In the genomic region with DNA sequence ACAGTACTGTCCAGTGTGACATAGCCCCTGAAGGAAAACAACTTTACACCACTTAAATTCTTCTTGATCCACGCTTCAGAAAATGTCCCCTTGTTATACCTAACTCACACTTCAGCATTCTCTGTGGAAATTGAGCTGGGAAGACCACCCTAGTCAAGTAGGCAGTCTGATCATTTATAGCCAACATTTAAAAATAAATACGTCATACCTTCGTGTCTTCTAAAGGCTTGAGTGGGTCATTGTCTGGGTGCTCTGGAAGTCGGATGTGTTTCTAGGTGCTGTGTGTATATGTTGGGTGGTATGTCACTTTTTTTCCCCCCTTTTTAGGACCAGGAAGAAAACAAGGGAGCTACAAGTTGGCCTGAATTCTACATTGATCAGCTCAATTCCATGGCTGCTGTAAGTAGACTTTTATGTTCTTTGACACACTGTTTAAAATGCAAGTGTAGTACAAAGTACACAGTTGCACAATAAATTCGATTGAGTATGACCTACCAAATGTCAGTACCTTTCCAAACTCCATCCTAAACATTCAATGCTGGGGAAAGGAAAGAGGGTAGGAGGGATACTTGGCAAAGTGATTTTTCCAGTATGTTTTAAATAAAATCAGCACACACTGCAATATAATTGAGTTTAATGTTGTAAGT, we compare ENCODE assay signal across 1 cellular context.
TF ChIP-seq lines count a peak whose summit lies in the region.

No MANE protein-coding gene starts in this region.

TF ChIP-seq in HepG2, 621 proteins besides CTCF, POLR2A, EP300 and RAD21 (continued from another document and continues in another):
- TF ChIP-seq, protein P1, sequence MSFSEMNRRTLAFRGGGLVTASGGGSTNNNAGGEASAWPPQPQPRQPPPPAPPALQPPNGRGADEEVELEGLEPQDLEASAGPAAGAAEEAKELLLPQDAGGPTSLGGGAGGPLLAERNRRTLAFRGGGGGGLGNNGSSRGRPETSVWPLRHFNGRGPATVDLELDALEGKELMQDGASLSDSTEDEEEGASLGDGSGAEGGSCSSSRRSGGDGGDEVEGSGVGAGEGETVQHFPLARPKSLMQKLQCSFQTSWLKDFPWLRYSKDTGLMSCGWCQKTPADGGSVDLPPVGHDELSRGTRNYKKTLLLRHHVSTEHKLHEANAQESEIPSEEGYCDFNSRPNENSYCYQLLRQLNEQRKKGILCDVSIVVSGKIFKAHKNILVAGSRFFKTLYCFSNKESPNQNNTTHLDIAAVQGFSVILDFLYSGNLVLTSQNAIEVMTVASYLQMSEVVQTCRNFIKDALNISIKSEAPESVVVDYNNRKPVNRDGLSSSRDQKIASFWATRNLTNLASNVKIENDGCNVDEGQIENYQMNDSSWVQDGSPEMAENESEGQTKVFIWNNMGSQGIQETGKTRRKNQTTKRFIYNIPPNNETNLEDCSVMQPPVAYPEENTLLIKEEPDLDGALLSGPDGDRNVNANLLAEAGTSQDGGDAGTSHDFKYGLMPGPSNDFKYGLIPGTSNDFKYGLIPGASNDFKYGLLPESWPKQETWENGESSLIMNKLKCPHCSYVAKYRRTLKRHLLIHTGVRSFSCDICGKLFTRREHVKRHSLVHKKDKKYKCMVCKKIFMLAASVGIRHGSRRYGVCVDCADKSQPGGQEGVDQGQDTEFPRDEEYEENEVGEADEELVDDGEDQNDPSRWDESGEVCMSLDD (CRISPR knock-in tag; IDR thresholded peaks at IDR 0.05; ENCODE audit: borderline replicate concordance): no peak
- no peak for TF ChIP-seq PATZ1 (CRISPR knock-in tag; IDR thresholded peaks at IDR 0.05)
- no peak for TF ChIP-seq ZNF3 (CRISPR knock-in tag; IDR thresholded peaks at IDR 0.05)
- TF ChIP-seq ZNF33A (CRISPR knock-in tag; IDR thresholded peaks at IDR 0.05; ENCODE audit: borderline replicate concordance): no peak
- TF ChIP-seq CSRNP1 (CRISPR knock-in tag; IDR thresholded peaks at IDR 0.05): no peak
- TF ChIP-seq ZNF572 (CRISPR knock-in tag; IDR thresholded peaks at IDR 0.05): no peak
- no peak for TF ChIP-seq NPAS2 (CRISPR knock-in tag; IDR thresholded peaks at IDR 0.05; ENCODE audit: borderline replicate concordance)
- no peak for TF ChIP-seq GZF1 (CRISPR knock-in tag; IDR thresholded peaks at IDR 0.05)
- TF ChIP-seq SOX13 (IDR thresholded peaks at IDR 0.05): no peak
- peak in 1 of 2 experiments; percentile 85; a peak in 2 of 4 replicates for TF ChIP-seq SOX13 (CRISPR knock-in tag; conservative IDR thresholded peaks at IDR 0.05 in 1 of 2, IDR thresholded peaks at IDR 0.05 in 1 of 2)
- TF ChIP-seq RXRB (CRISPR knock-in tag; IDR thresholded peaks at IDR 0.05; ENCODE audit: borderline replicate concordance): peak; percentile 78; the same call in 1 of the 2 replicates
- peak; percentile 71 for TF ChIP-seq HDAC1 (CRISPR knock-in tag; IDR thresholded peaks at IDR 0.05)
- peak; percentile 47; the same call in 1 of the 2 replicates for TF ChIP-seq MIER3 (CRISPR knock-in tag; IDR thresholded peaks at IDR 0.05; ENCODE audit: borderline replicate concordance)
- no peak for TF ChIP-seq MBNL3 (CRISPR knock-in tag; conservative IDR thresholded peaks at IDR 0.05)
- TF ChIP-seq ATF7 (IDR thresholded peaks at IDR 0.05): no peak; the same call in 1 of the 2 replicates
- TF ChIP-seq ATF7 (CRISPR knock-in tag; IDR thresholded peaks at IDR 0.05): no peak
- TF ChIP-seq HNRNPH1 (optimal IDR thresholded peaks at IDR 0.05; ENCODE audit: low read depth, low read length): no peak
- no peak for TF ChIP-seq DNMT1 (CRISPR knock-in tag; IDR thresholded peaks at IDR 0.05)
- TF ChIP-seq ZNF557 (CRISPR knock-in tag; IDR thresholded peaks at IDR 0.05): 0 out of 2 replicates have a peak, but pooled peaks have one; percentile 45
- TF ChIP-seq ZNF75D (CRISPR knock-in tag; IDR thresholded peaks at IDR 0.05; ENCODE audit: borderline replicate concordance): no peak
- TF ChIP-seq IKZF5 (CRISPR knock-in tag; IDR thresholded peaks at IDR 0.05): no peak
- TF ChIP-seq ZNF121 (CRISPR knock-in tag; IDR thresholded peaks at IDR 0.05): no peak; the same call in 1 of the 2 replicates
- TF ChIP-seq HMG20B (CRISPR knock-in tag; conservative IDR thresholded peaks at IDR 0.05): no peak; the same call in 1 of the 2 replicates
- no peak for TF ChIP-seq CHCHD3 (CRISPR knock-in tag; IDR thresholded peaks at IDR 0.05)
- TF ChIP-seq, protein P2, sequence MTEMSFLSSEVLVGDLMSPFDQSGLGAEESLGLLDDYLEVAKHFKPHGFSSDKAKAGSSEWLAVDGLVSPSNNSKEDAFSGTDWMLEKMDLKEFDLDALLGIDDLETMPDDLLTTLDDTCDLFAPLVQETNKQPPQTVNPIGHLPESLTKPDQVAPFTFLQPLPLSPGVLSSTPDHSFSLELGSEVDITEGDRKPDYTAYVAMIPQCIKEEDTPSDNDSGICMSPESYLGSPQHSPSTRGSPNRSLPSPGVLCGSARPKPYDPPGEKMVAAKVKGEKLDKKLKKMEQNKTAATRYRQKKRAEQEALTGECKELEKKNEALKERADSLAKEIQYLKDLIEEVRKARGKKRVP (CRISPR knock-in tag; IDR thresholded peaks at IDR 0.05): no peak
- no peak for TF ChIP-seq ZFAT (CRISPR knock-in tag; conservative IDR thresholded peaks at IDR 0.05)
- no peak for TF ChIP-seq TSC22D2 (CRISPR knock-in tag; IDR thresholded peaks at IDR 0.05; ENCODE audit: borderline replicate concordance)
- TF ChIP-seq MATR3 (CRISPR knock-in tag; IDR thresholded peaks at IDR 0.05): no peak
- TF ChIP-seq TARDBP (CRISPR knock-in tag; IDR thresholded peaks at IDR 0.05): peak; percentile 45; the same call in 1 of the 2 replicates
- peak; percentile 24; the same call in 1 of the 2 replicates for TF ChIP-seq ZNF878 (CRISPR knock-in tag; IDR thresholded peaks at IDR 0.05)
- no peak for TF ChIP-seq BHLHE40 (IDR thresholded peaks at IDR 0.05; ENCODE audit: low read length)
- TF ChIP-seq, protein P3, sequence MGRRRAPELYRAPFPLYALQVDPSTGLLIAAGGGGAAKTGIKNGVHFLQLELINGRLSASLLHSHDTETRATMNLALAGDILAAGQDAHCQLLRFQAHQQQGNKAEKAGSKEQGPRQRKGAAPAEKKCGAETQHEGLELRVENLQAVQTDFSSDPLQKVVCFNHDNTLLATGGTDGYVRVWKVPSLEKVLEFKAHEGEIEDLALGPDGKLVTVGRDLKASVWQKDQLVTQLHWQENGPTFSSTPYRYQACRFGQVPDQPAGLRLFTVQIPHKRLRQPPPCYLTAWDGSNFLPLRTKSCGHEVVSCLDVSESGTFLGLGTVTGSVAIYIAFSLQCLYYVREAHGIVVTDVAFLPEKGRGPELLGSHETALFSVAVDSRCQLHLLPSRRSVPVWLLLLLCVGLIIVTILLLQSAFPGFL (CRISPR knock-in tag; IDR thresholded peaks at IDR 0.05): no peak
- TF ChIP-seq MIER2 (CRISPR knock-in tag; IDR thresholded peaks at IDR 0.05): no peak
- TF ChIP-seq, protein P4, sequence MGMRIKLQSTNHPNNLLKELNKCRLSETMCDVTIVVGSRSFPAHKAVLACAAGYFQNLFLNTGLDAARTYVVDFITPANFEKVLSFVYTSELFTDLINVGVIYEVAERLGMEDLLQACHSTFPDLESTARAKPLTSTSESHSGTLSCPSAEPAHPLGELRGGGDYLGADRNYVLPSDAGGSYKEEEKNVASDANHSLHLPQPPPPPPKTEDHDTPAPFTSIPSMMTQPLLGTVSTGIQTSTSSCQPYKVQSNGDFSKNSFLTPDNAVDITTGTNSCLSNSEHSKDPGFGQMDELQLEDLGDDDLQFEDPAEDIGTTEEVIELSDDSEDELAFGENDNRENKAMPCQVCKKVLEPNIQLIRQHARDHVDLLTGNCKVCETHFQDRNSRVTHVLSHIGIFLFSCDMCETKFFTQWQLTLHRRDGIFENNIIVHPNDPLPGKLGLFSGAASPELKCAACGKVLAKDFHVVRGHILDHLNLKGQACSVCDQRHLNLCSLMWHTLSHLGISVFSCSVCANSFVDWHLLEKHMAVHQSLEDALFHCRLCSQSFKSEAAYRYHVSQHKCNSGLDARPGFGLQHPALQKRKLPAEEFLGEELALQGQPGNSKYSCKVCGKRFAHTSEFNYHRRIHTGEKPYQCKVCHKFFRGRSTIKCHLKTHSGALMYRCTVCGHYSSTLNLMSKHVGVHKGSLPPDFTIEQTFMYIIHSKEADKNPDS (CRISPR knock-in tag; IDR thresholded peaks at IDR 0.05): peak; percentile 77; the same call in 1 of the 2 replicates
- TF ChIP-seq ZNF652 (CRISPR knock-in tag; IDR thresholded peaks at IDR 0.05; ENCODE audit: borderline replicate concordance, low read depth): no peak
- TF ChIP-seq BCL3 (CRISPR knock-in tag; IDR thresholded peaks at IDR 0.05): no peak
- TF ChIP-seq ATF7-NPFF (CRISPR knock-in tag; IDR thresholded peaks at IDR 0.05; ENCODE audit: low read depth): no peak
- TF ChIP-seq SALL2 (CRISPR knock-in tag; IDR thresholded peaks at IDR 0.05): no peak
- no peak for TF ChIP-seq HNF1B (CRISPR knock-in tag; IDR thresholded peaks at IDR 0.05)
- peak; percentile 85 for TF ChIP-seq RCOR2 (CRISPR knock-in tag; IDR thresholded peaks at IDR 0.05)
- TF ChIP-seq SMAD9 (CRISPR knock-in tag; IDR thresholded peaks at IDR 0.05): no peak
- TF ChIP-seq, protein P5, sequence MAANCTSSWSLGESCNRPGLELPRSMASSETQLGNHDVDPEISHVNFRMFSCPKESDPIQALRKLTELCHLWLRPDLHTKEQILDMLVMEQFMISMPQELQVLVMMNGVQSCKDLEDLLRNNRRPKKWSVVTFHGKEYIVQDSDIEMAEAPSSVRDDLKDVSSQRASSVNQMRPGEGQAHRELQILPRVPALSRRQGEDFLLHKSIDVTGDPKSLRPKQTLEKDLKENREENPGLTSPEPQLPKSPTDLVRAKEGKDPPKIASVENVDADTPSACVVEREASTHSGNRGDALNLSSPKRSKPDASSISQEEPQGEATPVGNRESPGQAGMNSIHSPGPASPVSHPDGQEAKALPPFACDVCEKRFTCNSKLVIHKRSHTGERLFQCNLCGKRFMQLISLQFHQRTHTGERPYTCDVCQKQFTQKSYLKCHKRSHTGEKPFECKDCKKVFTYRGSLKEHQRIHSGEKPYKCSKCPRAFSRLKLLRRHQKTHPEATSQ (CRISPR knock-in tag; IDR thresholded peaks at IDR 0.05; ENCODE audit: borderline replicate concordance): no peak
- TF ChIP-seq RAD51 (IDR thresholded peaks at IDR 0.05; ENCODE audit: borderline replicate concordance): no peak
- no peak for TF ChIP-seq ADNP (CRISPR knock-in tag; IDR thresholded peaks at IDR 0.05)
- peak; percentile 76; the same call in 1 of the 2 replicates for TF ChIP-seq NFIC (IDR thresholded peaks at IDR 0.05; ENCODE audit: low read length)
- TF ChIP-seq ZNF138 (CRISPR knock-in tag; IDR thresholded peaks at IDR 0.05; ENCODE audit: low read depth): no peak
- 0 out of 2 replicates have a peak, but pooled peaks have one; percentile 37 for TF ChIP-seq ZNF792 (CRISPR knock-in tag; IDR thresholded peaks at IDR 0.05)
- no peak for TF ChIP-seq PAX8 (CRISPR knock-in tag; IDR thresholded peaks at IDR 0.05; ENCODE audit: borderline replicate concordance)
- TF ChIP-seq ZNF282 (IDR thresholded peaks at IDR 0.05; ENCODE audit: partially characterized antibody): no peak
- TF ChIP-seq BRD4 (CRISPR knock-in tag; IDR thresholded peaks at IDR 0.05): no peak
